16 cellular contexts compared by ENCODE assay signal in the genomic region with DNA sequence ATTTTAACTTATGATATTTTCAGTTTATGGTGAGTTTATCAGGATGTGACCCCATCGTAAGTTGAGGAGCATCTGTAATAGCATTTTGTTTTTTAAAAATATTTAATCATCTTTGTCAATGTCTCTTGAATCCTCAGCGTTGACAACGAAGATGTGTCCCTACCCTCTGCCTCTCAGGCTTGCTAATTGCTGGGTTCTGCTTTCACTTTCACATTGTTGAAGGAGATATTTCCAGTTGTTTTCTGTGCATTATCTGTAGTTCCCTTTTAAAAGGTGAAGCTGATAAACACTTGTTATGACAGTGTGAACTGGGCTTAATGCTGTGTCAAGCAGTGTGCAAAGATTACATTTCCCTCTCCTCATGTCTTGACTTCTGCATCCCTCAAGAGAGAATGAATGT. TPM values are rescaled to one million over a fixed set of nuclear protein-coding genes. Genes with fewer than 3 reads are reported as not detected.
DNase-seq lines count a peak whose midpoint lies in the region; ATAC-seq and TF ChIP-seq lines count a peak whose summit lies in the region.
"Had no signal": no experiment of that assay in that cellular context is flagged by ENCODE, and none has a peak within 500 bp of the region (broad histone marks: within the 10 kb centered on the region; RNA-seq: fewer than 3 reads in every experiment).

No MANE protein-coding gene starts in this region.

- H3K9me3 Mint-ChIP-seq in T-helper 1 cell treated with Interleukin-12 subunit alpha and Interleukin-12 subunit beta and Interleukin-4 antibody, amounts not matched to agents 30 μg/mL and 1 μg/mL, for 36 hours = no peaks in the 10 kb centered on the region
- H3K9me3 Mint-ChIP-seq in activated naive CD8-positive, alpha-beta T cell (ENCODE audit: low read depth) = no peaks in the 10 kb centered on the region
- H3K9me3 Mint-ChIP-seq in naive thymus-derived CD8-positive, alpha-beta T cell = no peaks in the 10 kb centered on the region
- H3K9me3 Mint-ChIP-seq: neural crest cell had no signal

- peaks cover 47% of the 10 kb centered on the region for H3K36me3 Mint-ChIP-seq in T-helper 1 cell treated with Interleukin-12 subunit alpha and Interleukin-12 subunit beta and Interleukin-4 antibody, amounts not matched to agents 30 μg/mL and 1 μg/mL, for 36 hours (ENCODE audit: low read depth)
- peaks cover 13% of the 10 kb centered on the region for H3K36me3 Mint-ChIP-seq in activated naive CD8-positive, alpha-beta T cell
- H3K36me3 Mint-ChIP-seq in naive thymus-derived CD8-positive, alpha-beta T cell = peaks cover 0 to 79% (median 15%) of the 10 kb centered on the region in 3 donors

- no peak overlapping the region for H3K4me3 ChIP-seq in foreskin fibroblast (ENCODE audit: low read depth in 1 of 2, low read length in 2 of 2)
- H3K4me3 ChIP-seq: heart right ventricle, skin epidermis had no signal

- H3K27me3 Mint-ChIP-seq in T-helper 1 cell treated with Interleukin-12 subunit alpha and Interleukin-12 subunit beta and Interleukin-4 antibody, amounts not matched to agents 30 μg/mL and 1 μg/mL, for 36 hours (ENCODE audit: low read depth) = no peaks in the 10 kb centered on the region
- no peaks in the 10 kb centered on the region for H3K27me3 Mint-ChIP-seq in activated naive CD8-positive, alpha-beta T cell
- no peaks in the 10 kb centered on the region for H3K27me3 Mint-ChIP-seq in naive thymus-derived CD8-positive, alpha-beta T cell

- peak overlapping the region; percentile 77 for H3K27ac Mint-ChIP-seq in T-helper 1 cell treated with Interleukin-12 subunit alpha and Interleukin-12 subunit beta and Interleukin-4 antibody, amounts not matched to agents 30 μg/mL and 1 μg/mL, for 36 hours
- peak overlapping the region; percentile 72 for H3K27ac Mint-ChIP-seq in activated naive CD8-positive, alpha-beta T cell
- H3K27ac Mint-ChIP-seq in naive thymus-derived CD8-positive, alpha-beta T cell = peak overlapping the region; percentile 48 to 87 (median 66)

- POLR2A ChIA-PET in naive thymus-derived CD8-positive, alpha-beta T cell (lab: Charles Lee) = no interaction called here

- peak in 1 of 2 donors; percentile 33 for ATAC-seq in naive thymus-derived CD8-positive, alpha-beta T cell
- ATAC-seq in HG03565 (IDR thresholded peaks at IDR 0.05; ENCODE audit: unreplicated experiment) = no peak
- ATAC-seq: heart right ventricle had no signal

- peak overlapping the region; percentile 29 for H3K4me3 Mint-ChIP-seq in T-helper 1 cell treated with Interleukin-12 subunit alpha and Interleukin-12 subunit beta and Interleukin-4 antibody, amounts not matched to agents 30 μg/mL and 1 μg/mL, for 36 hours
- H3K4me3 Mint-ChIP-seq in activated naive CD8-positive, alpha-beta T cell = no peak overlapping the region
- peak overlapping the region in 2 of 10 donors; percentile 7 to 21 for H3K4me3 Mint-ChIP-seq in naive thymus-derived CD8-positive, alpha-beta T cell

- DNase-seq in T-helper 1 cell = no peak
- peak; percentile 65 for DNase-seq in MV-4-11 (lab: John Stamatoyannopoulos, UW)
- no peak for DNase-seq in naive thymus-derived CD8-positive, alpha-beta T cell
- no peak for DNase-seq in glomerular visceral epithelial cell (ENCODE audit: extremely low spot score)
- no peak for DNase-seq in foreskin fibroblast
- DNase-seq: 8988T, Calu3, heart right ventricle, NCI-H1436, NCI-H526 treated with DMSO at 0.1 percent for 48 hours, Right ventricle myocardium superior had no signal

- peaks cover 16% of the 10 kb centered on the region for H3K4me1 Mint-ChIP-seq in T-helper 1 cell treated with Interleukin-12 subunit alpha and Interleukin-12 subunit beta and Interleukin-4 antibody, amounts not matched to agents 30 μg/mL and 1 μg/mL, for 36 hours (ENCODE audit: low read depth)
- peaks cover 10% of the 10 kb centered on the region for H3K4me1 Mint-ChIP-seq in activated naive CD8-positive, alpha-beta T cell (ENCODE audit: low read depth)
- peaks cover 2 to 19% (median 10%) of the 10 kb centered on the region in 4 donors for H3K4me1 Mint-ChIP-seq in naive thymus-derived CD8-positive, alpha-beta T cell
- H3K4me1 Mint-ChIP-seq: neural crest cell had no signal

- TF ChIP-seq CTCF in foreskin fibroblast (IDR thresholded peaks at IDR 0.05; ENCODE audit: low read depth, low read length) = no peak

RNA-seq across cellular contexts. Expression of a gene that starts 54.8 kb away (rescaled TPM):
- total RNA-seq in naive thymus-derived CD8-positive, alpha-beta T cell = 10 to 100 TPM; 42.6 TPM
- polyA plus RNA-seq in naive thymus-derived CD8-positive, alpha-beta T cell = 10 to 100 TPM; 22.8 to 30.0 (median 23.8) TPM
